ENCODE assay signal across 7 cellular contexts in the genomic region with DNA sequence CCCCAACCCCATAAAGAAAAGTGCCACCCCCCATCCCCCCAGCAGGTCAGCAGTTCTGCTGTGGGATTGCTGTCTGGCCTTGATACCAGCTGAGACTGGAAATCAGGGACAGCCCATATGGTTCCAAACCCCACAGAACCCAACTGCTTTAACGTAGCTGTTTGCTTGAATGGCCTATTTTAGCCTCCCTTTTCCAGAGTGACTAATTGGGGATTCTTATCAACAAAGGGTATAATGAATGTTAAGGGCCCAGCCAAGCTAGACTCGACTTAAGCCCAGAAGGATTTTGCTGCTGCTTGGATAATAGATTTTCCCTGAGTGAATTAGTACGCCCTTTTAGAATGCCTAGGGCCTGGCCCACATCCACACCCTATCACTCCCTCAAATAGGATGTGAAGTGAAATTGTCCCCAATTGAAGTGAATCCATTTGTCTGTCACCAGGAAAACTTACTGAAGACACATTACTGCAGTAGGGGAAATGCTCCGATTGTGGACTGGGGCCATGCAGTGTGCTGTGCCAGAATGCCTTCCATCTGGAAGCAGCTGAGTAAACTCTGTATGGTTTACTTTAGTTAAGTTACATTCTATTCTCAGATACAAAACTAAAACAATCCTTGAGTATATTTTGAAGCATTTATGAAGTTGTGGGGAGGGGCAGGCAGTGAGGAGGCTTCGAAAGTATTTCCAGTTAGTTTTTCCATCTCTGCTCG.
DNase-seq lines count a peak whose midpoint lies in the region; ATAC-seq and TF ChIP-seq lines count a peak whose summit lies in the region.

No MANE protein-coding gene starts in this region.

- H3K9me3 Mint-ChIP-seq in mesothelial cell of epicardium, result no peaks in the 10 kb centered on the region

- no peak for ATAC-seq in HG03439 (IDR thresholded peaks at IDR 0.05; ENCODE audit: unreplicated experiment)

- H3K36me3 ChIP-seq in thyroid gland, result no peaks in the 10 kb centered on the region

- peak overlapping the region; percentile 98 for H3K27ac Mint-ChIP-seq in mesothelial cell of epicardium

- peaks cover 85 to 93% of the 10 kb centered on the region in 2 donors for H3K4me1 ChIP-seq in thyroid gland

- peaks cover 64% of the 10 kb centered on the region for H3K4me1 Mint-ChIP-seq in mesothelial cell of epicardium

- TF ChIP-seq POLR2A in thyroid gland (IDR thresholded peaks at IDR 0.05), result peak in 1 of 2 donors; percentile 20

- H3K27ac ChIP-seq in dorsolateral prefrontal cortex, result peak overlapping the region in 33 of 59 donors; percentile 2 to 73 (median 37)
- peak overlapping the region; percentile 61 to 96 (median 89) for H3K27ac ChIP-seq in thyroid gland

- H3K27me3 Mint-ChIP-seq in mesothelial cell of epicardium (ENCODE audit: low read depth), result no peaks in the 10 kb centered on the region

- TF ChIP-seq CTCF in dorsolateral prefrontal cortex (IDR thresholded peaks at IDR 0.05 in 54 of 56, conservative IDR thresholded peaks at IDR 0.05 in 2 of 56; ENCODE audit: low read depth in 1 of 56, partially characterized antibody in 56 of 56) (no peak), mesothelial cell of epicardium (IDR thresholded peaks at IDR 0.05; ENCODE audit: unreplicated experiment) (no peak), thyroid gland (IDR thresholded peaks at IDR 0.05) (no peak)

- H3K27me3 ChIP-seq in dorsolateral prefrontal cortex (no peaks in the 10 kb centered on the region), thyroid gland (no peaks in the 10 kb centered on the region)

- H3K4me3 Mint-ChIP-seq in mesothelial cell of epicardium, result no peak overlapping the region

- peaks cover 18% of the 10 kb centered on the region for H3K36me3 Mint-ChIP-seq in mesothelial cell of epicardium

- intact Hi-C loops in dorsolateral prefrontal cortex (cut with DNase I), result no loop called here
- intact Hi-C loops in thyroid gland (cut with DNase I), result no loop called here

- DNase-seq in OCI-M2 (lab: John Stamatoyannopoulos, UW; ENCODE audit: unreplicated experiment), result peak; percentile 49
- no peak for DNase-seq in dorsolateral prefrontal cortex
- DNase-seq in mesothelial cell of epicardium (ENCODE audit: low spot score in 2 of 2, unreplicated experiment in 2 of 2), result no peak
- DNase-seq in thyroid gland, result peak; percentile 67 to 73
- no peak for DNase-seq in NCI-H1105 treated with DMSO at 0.1 percent for 48 hours (lab: John Stamatoyannopoulos, UW)
- no peak for DNase-seq in superior temporal gyrus (ENCODE audit: extremely low spot score)

- 22 to 34% methylated on average over 6 of the region's 6 CpGs for WGBS in thyroid gland, 2 donors

- H3K9me3 ChIP-seq in thyroid gland, result no peaks in the 10 kb centered on the region

- no peak overlapping the region for H3K4me3 ChIP-seq in dorsolateral prefrontal cortex
- no peak overlapping the region for H3K4me3 ChIP-seq in thyroid gland (replicated peaks in 1 of 3)

Comparison
In these comparisons a context has a peak if more than half of its experiments do, and no peak if none do; other contexts are left out.
1. DNase-seq: peak in OCI-M2 (single experiment) and thyroid gland (2 of 2); none in dorsolateral prefrontal cortex (0 of 10), mesothelial cell of epicardium (0 of 2), NCI-H1105 treated with DMSO at 0.1 percent for 48 hours (single experiment) and superior temporal gyrus (single experiment).